1 cellular context compared by ENCODE assay signal in the genomic region with DNA sequence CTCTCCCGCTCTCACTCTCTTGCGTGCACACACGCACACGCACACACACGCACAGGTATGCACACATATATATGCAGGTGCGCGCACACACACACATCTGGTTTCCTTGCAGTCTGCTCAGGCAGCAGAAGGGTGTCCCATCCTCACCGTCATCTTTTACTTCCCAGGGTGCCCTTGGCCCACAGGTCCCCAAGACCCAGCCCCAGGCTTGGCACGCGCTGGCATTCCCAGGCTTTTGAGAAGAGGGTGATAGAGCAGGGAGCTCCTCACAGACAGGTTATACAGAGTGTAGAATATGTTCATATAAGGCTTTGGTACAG.
TF ChIP-seq lines count a peak whose summit lies in the region.

No MANE protein-coding gene starts in this region.

TF ChIP-seq in H1, 55 proteins besides CTCF, POLR2A, EP300 and RAD21 (continued from another document):
- TF ChIP-seq EZH2 (IDR thresholded peaks at IDR 0.05; ENCODE audit: low read depth, low read length, severe bottlenecking), result no peak
